Comparison of ENCODE assay signal across 29 cellular contexts in genomic region chr5:68440255-68440654, GRCh38.
"Had no signal": no experiment of that assay in that cellular context is flagged by ENCODE, and none has a peak within 500 bp of the region (broad histone marks: within the 10 kb centered on the region; RNA-seq: fewer than 3 reads in every experiment).

No MANE protein-coding gene starts in this region.

- H3K9me3 ChIP-seq: gastrocnemius medialis, prostate gland, right atrium auricular region, testis, tibial artery, upper lobe of left lung had no signal

- H3K27ac Mint-ChIP-seq: endodermal cell, memory B cell, neural progenitor cell had no signal

- H3K79me2 ChIP-seq: parathyroid adenoma had no signal

- H3K4me1 ChIP-seq: testis had no signal

- H3K9me3 Mint-ChIP-seq: endodermal cell, memory B cell, nephron, neural progenitor cell had no signal

- H3K27me3 ChIP-seq: gastrocnemius medialis, neural progenitor cell, right atrium auricular region, testis, tibial artery, upper lobe of left lung had no signal

- ATAC-seq: esophagus mucosa; gastrocnemius medialis; left lobe of liver; sciatic nerve; stimulated activated naive CD8-positive, alpha-beta T cell treated with anti-CD3 and anti-CD28 coated beads, Interleukin-15, Interleukin-2, amounts not matched to agents 100 U/mL and 50 U/mL, for 24 hours had no signal

- H3K4me3 ChIP-seq: gastrocnemius medialis, lung, neural progenitor cell, prostate gland, right atrium auricular region, smooth muscle cell, testis, tibial artery, upper lobe of left lung had no signal

- H3K9ac ChIP-seq: neural progenitor cell, parathyroid adenoma had no signal

- H3K4me2 ChIP-seq: neural progenitor cell, smooth muscle cell had no signal

- H3K36me3 ChIP-seq: gastrocnemius medialis, neural progenitor cell, prostate gland, right atrium auricular region, tibial artery, upper lobe of left lung had no signal

- H2AFZ ChIP-seq: neural progenitor cell, parathyroid adenoma had no signal

- H3K36me3 Mint-ChIP-seq: memory B cell, neural progenitor cell had no signal

- DNase-seq: effector CD8-positive, alpha-beta T cell; endodermal cell; foreskin fibroblast; gastrocnemius medialis; head of caudate nucleus; kidney; stimulated activated CD4-positive, alpha-beta T cell treated with anti-CD3 and anti-CD28 coated beads, Interleukin-12 subunit alpha, Interleukin-12 subunit beta, amount 100 ng/mL, for 4 hours; stimulated activated CD4-positive, alpha-beta T cell treated with anti-CD3 and anti-CD28 coated beads, Interleukin-1b, Interleukin-23, amount 100 ng/mL, for 48 hours; stimulated activated CD4-positive, alpha-beta T cell treated with anti-CD3 and anti-CD28 coated beads, Interleukin-4, amount 100 ng/mL, for 1 hour; stimulated activated CD8-positive, alpha-beta memory T cell treated with anti-CD3 and anti-CD28 coated beads, Interleukin-4, amount 100 ng/mL, for 48 hours; stimulated activated naive CD8-positive, alpha-beta T cell treated with anti-CD3 and anti-CD28 coated beads, Interleukin-15, Interleukin-2, amounts not matched to agents 100 U/mL and 50 U/mL, for 24 hours; substantia nigra; testis; tibial artery; upper lobe of left lung had no signal

- FAIRE-seq: colon, kidney, urothelium cell line had no signal

- H3K4me3 Mint-ChIP-seq: endodermal cell, memory B cell, nephron, neural progenitor cell had no signal

- H3K27ac ChIP-seq: epithelial cell of prostate, gastrocnemius medialis, neural progenitor cell, parathyroid adenoma, prostate gland, right atrium auricular region, testis, tibial artery, upper lobe of left lung had no signal
